In genomic region chr17:47388825-47389224, GRCh38 we compare ENCODE assay signal across 34 cellular contexts.
"Had no signal": no experiment of that assay in that cellular context is flagged by ENCODE, and none has a peak within 500 bp of the region (broad histone marks: within the 10 kb centered on the region; RNA-seq: fewer than 3 reads in every experiment).

No MANE protein-coding gene starts in this region.

- FAIRE-seq: colon, endometrium, endothelial cell of umbilical vein had no signal

- H3K27me3 ChIP-seq: ascending aorta, breast epithelium, esophagus squamous epithelium, gastroesophageal sphincter had no signal

- ATAC-seq: activated CD4-positive, CD25-positive, alpha-beta regulatory T cell treated with anti-CD3 and anti-CD28 coated beads, Interleukin-2, amount 50 U/mL, for 24 hours; activated CD8-positive, alpha-beta memory T cell treated with anti-CD3 and anti-CD28 coated beads, Interleukin-2, amount 10 ng/mL, durations not matched to agents 7 days and 5 days; activated CD8-positive, alpha-beta T cell treated with anti-CD3 and anti-CD28 coated beads, Interleukin-2, amount 10 ng/mL, durations not matched to agents 7 days and 5 days; activated naive CD4-positive, alpha-beta T cell treated with anti-CD3 and anti-CD28 coated beads, Interleukin-2, amount 50 U/mL, for 72 hours; gastroesophageal sphincter; T-cell had no signal

- DNase-seq: activated B cell treated with CpG ODN at 0.5 μM for 24 hours; activated CD4-positive, alpha-beta T cell treated with anti-CD3 and anti-CD28 coated beads for 48 hours; activated CD4-positive, alpha-beta T cell treated with anti-CD3 and anti-CD28 coated beads, Interleukin-2, amount 50 U/mL, for 1 hour; activated CD4-positive, alpha-beta T cell treated with anti-CD3 and anti-CD28 coated beads, Interleukin-2, amount 50 U/mL, for 48 hours; activated CD8-positive, alpha-beta memory T cell treated with anti-CD3 and anti-CD28 coated beads, Interleukin-2, amount 10 ng/mL, durations not matched to agents 7 days and 5 days; activated CD8-positive, alpha-beta memory T cell treated with anti-CD3 and anti-CD28 coated beads, Interleukin-2, amount 50 U/mL, for 4 hours; activated CD8-positive, alpha-beta T cell treated with anti-CD3 and anti-CD28 coated beads, Interleukin-2, amount 10 ng/mL, durations not matched to agents 7 days and 5 days; activated gamma-delta T cell; activated naive CD4-positive, alpha-beta T cell; activated naive CD4-positive, alpha-beta T cell treated with anti-CD3 and anti-CD28 coated beads, Interleukin-2, amount 10 ng/mL, durations not matched to agents 7 days and 5 days; activated naive CD8-positive, alpha-beta T cell treated with anti-CD3 and anti-CD28 coated beads, Interleukin-2, amount 10 ng/mL, durations not matched to agents 7 days and 5 days; activated T-cell treated with anti-CD3 and anti-CD28 coated beads, Interleukin-2, amount 50 U/mL, for 1 hour; activated T-cell treated with anti-CD3 and anti-CD28 coated beads, Interleukin-2, amount 50 U/mL, for 48 hours; cortex of kidney; dermis blood vessel endothelial cell; effector CD4-positive, alpha-beta T cell; esophagus squamous epithelium; foreskin melanocyte; SW 1271; T-cell; T-helper 9 cell; WERI-Rb-1 had no signal

- H3K4me3 ChIP-seq: ascending aorta, breast epithelium, esophagus squamous epithelium, gastroesophageal sphincter had no signal

- H3K4me1 Mint-ChIP-seq: activated B cell treated with CpG ODN at 0.5 μM for 24 hours; activated CD8-positive, alpha-beta memory T cell treated with anti-CD3 and anti-CD28 coated beads, Interleukin-2, amount 10 ng/mL, durations not matched to agents 7 days and 5 days; activated naive CD4-positive, alpha-beta T cell treated with anti-CD3 and anti-CD28 coated beads, Interleukin-2, amount 10 ng/mL, durations not matched to agents 7 days and 5 days; activated naive CD8-positive, alpha-beta T cell treated with anti-CD3 and anti-CD28 coated beads, Interleukin-2, amount 10 ng/mL, durations not matched to agents 7 days and 5 days; brain; T-cell had no signal

- H3K27ac Mint-ChIP-seq: activated B cell treated with CpG ODN at 0.5 μM for 24 hours; activated CD8-positive, alpha-beta memory T cell treated with anti-CD3 and anti-CD28 coated beads, Interleukin-2, amount 10 ng/mL, durations not matched to agents 7 days and 5 days; activated CD8-positive, alpha-beta T cell treated with anti-CD3 and anti-CD28 coated beads, Interleukin-2, amount 10 ng/mL, durations not matched to agents 7 days and 5 days; activated naive CD4-positive, alpha-beta T cell treated with anti-CD3 and anti-CD28 coated beads, Interleukin-2, amount 10 ng/mL, durations not matched to agents 7 days and 5 days; activated naive CD4-positive, alpha-beta T cell treated with anti-CD3 and anti-CD28 coated beads, Interleukin-2, amount 50 U/mL, for 72 hours; activated naive CD8-positive, alpha-beta T cell treated with anti-CD3 and anti-CD28 coated beads, Interleukin-2, amount 10 ng/mL, durations not matched to agents 7 days and 5 days; activated T-helper 1 cell treated with anti-CD3 and anti-CD28 coated beads, Interleukin-12 subunit alpha, Interleukin-12 subunit beta, Interleukin-2, Interleukin-4 antibody, amounts not matched to agents 30 ng/mL and 10 ng/mL and 1 ng/mL, durations not matched to agents 14 hours and 24 hours and 36 hours; activated T-helper 2 cell treated with anti-CD3 and anti-CD28 coated beads, Interferon-gamma antibody, Interleukin-2, Interleukin-4, amounts not matched to agents 10 μg/mL and 5 μg/mL and 100 μg/mL, durations not matched to agents 14 hours and 24 hours and 36 hours; brain; T-cell; T-helper 1 cell treated with Interleukin-12 subunit alpha and Interleukin-12 subunit beta and Interleukin-4 antibody, amounts not matched to agents 30 μg/mL and 1 μg/mL, for 36 hours had no signal

- H3K36me3 ChIP-seq: breast epithelium, WERI-Rb-1 had no signal

- H3K27me3 Mint-ChIP-seq: activated B cell treated with CpG ODN at 0.5 μM for 24 hours; activated CD8-positive, alpha-beta memory T cell treated with anti-CD3 and anti-CD28 coated beads, Interleukin-2, amount 10 ng/mL, durations not matched to agents 7 days and 5 days; activated naive CD4-positive, alpha-beta T cell treated with anti-CD3 and anti-CD28 coated beads, Interleukin-2, amount 10 ng/mL, durations not matched to agents 7 days and 5 days; brain; T-cell had no signal

- H3K4me3 Mint-ChIP-seq: activated B cell treated with CpG ODN at 0.5 μM for 24 hours; activated CD8-positive, alpha-beta memory T cell treated with anti-CD3 and anti-CD28 coated beads, Interleukin-2, amount 10 ng/mL, durations not matched to agents 7 days and 5 days; activated CD8-positive, alpha-beta T cell treated with anti-CD3 and anti-CD28 coated beads, Interleukin-2, amount 10 ng/mL, durations not matched to agents 7 days and 5 days; activated naive CD4-positive, alpha-beta T cell treated with anti-CD3 and anti-CD28 coated beads, Interleukin-2, amount 10 ng/mL, durations not matched to agents 7 days and 5 days; activated naive CD8-positive, alpha-beta T cell treated with anti-CD3 and anti-CD28 coated beads, Interleukin-2, amount 10 ng/mL, durations not matched to agents 7 days and 5 days; activated T-helper 1 cell treated with anti-CD3 and anti-CD28 coated beads, Interleukin-12 subunit alpha, Interleukin-12 subunit beta, Interleukin-2, Interleukin-4 antibody, amounts not matched to agents 30 ng/mL and 10 ng/mL and 1 ng/mL, durations not matched to agents 14 hours and 24 hours and 36 hours; brain; T-cell; T-helper 1 cell treated with Interleukin-12 subunit alpha and Interleukin-12 subunit beta and Interleukin-4 antibody, amounts not matched to agents 30 μg/mL and 1 μg/mL, for 36 hours had no signal
